ENCODE assay signal across 1 cellular context in genomic region chr5:73663161-73663859, GRCh38.
TF ChIP-seq lines count a peak whose summit lies in the region.

No MANE protein-coding gene starts in this region.

TF ChIP-seq in liver, 16 proteins besides CTCF, POLR2A, EP300 and RAD21 (continued from another document):
- TF ChIP-seq ZBTB33 (IDR thresholded peaks at IDR 0.05), result no peak
- TF ChIP-seq, protein P1, sequence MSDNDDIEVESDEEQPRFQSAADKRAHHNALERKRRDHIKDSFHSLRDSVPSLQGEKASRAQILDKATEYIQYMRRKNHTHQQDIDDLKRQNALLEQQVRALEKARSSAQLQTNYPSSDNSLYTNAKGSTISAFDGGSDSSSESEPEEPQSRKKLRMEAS (IDR thresholded peaks at IDR 0.05), result no peak
- TF ChIP-seq, protein P2, sequence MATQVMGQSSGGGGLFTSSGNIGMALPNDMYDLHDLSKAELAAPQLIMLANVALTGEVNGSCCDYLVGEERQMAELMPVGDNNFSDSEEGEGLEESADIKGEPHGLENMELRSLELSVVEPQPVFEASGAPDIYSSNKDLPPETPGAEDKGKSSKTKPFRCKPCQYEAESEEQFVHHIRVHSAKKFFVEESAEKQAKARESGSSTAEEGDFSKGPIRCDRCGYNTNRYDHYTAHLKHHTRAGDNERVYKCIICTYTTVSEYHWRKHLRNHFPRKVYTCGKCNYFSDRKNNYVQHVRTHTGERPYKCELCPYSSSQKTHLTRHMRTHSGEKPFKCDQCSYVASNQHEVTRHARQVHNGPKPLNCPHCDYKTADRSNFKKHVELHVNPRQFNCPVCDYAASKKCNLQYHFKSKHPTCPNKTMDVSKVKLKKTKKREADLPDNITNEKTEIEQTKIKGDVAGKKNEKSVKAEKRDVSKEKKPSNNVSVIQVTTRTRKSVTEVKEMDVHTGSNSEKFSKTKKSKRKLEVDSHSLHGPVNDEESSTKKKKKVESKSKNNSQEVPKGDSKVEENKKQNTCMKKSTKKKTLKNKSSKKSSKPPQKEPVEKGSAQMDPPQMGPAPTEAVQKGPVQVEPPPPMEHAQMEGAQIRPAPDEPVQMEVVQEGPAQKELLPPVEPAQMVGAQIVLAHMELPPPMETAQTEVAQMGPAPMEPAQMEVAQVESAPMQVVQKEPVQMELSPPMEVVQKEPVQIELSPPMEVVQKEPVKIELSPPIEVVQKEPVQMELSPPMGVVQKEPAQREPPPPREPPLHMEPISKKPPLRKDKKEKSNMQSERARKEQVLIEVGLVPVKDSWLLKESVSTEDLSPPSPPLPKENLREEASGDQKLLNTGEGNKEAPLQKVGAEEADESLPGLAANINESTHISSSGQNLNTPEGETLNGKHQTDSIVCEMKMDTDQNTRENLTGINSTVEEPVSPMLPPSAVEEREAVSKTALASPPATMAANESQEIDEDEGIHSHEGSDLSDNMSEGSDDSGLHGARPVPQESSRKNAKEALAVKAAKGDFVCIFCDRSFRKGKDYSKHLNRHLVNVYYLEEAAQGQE (IDR thresholded peaks at IDR 0.05), result no peak
- TF ChIP-seq FOXA2 (IDR thresholded peaks at IDR 0.05), result no peak
- TF ChIP-seq TAF1 (conservative IDR thresholded peaks at IDR 0.05), result no peak
- TF ChIP-seq, protein P3, sequence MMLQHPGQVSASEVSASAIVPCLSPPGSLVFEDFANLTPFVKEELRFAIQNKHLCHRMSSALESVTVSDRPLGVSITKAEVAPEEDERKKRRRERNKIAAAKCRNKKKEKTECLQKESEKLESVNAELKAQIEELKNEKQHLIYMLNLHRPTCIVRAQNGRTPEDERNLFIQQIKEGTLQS (IDR thresholded peaks at IDR 0.05), result no peak
- TF ChIP-seq HNF4G (IDR thresholded peaks at IDR 0.05), result no peak
- TF ChIP-seq YY1 (IDR thresholded peaks at IDR 0.05), result peak; percentile 11
- no peak for TF ChIP-seq JUND (IDR thresholded peaks at IDR 0.05)
- no peak for TF ChIP-seq SP1 (IDR thresholded peaks at IDR 0.05)
- peak; percentile 27 for TF ChIP-seq NR2F2 (IDR thresholded peaks at IDR 0.05)
- peak; percentile 10 for TF ChIP-seq FOXA1 (IDR thresholded peaks at IDR 0.05)
- peak in 1 of 2 donors; percentile 46 for TF ChIP-seq RXRA (IDR thresholded peaks at IDR 0.05)
